Comparison of ENCODE assay signal across 10 cellular contexts in genomic region chr19:17475541-17476115, GRCh38. TPM values are rescaled to one million over a fixed set of nuclear protein-coding genes. Genes with fewer than 3 reads are reported as not detected.
A peak's percentile ranks its signal among the peaks of the same experiment; 100 is the strongest.
DNase-seq lines count a peak whose midpoint lies in the region; FAIRE-seq and TF ChIP-seq lines count a peak whose summit lies in the region.
"Had no signal": no experiment of that assay in that cellular context is flagged by ENCODE, and none has a peak within 500 bp of the region (broad histone marks: within the 10 kb centered on the region; RNA-seq: fewer than 3 reads in every experiment).

No MANE protein-coding gene starts in this region.

- no peaks in the 10 kb centered on the region for H3K9me3 Mint-ChIP-seq in astrocyte (ENCODE audit: unreplicated experiment)

- DNase-seq in HCEC 1CT, result peak; percentile 15
- peak; percentile 61 for DNase-seq in astrocyte (ENCODE audit: low read depth)
- peak; percentile 66 for DNase-seq in right atrium auricular region (ENCODE audit: low spot score)
- DNase-seq in spleen, result no peak
- no peak for DNase-seq in AML-193 (lab: John Stamatoyannopoulos, UW)
- DNase-seq in NCI-H1694 (lab: John Stamatoyannopoulos, UW), result no peak
- no peak for DNase-seq in trophoblast cell
- no peak for DNase-seq in D721Med (ENCODE audit: insufficient read length, low spot score)
- DNase-seq: effector memory CD4-positive, alpha-beta T cell had no signal

- H2BK5ac ChIP-seq in trophoblast cell (ENCODE audit: low read depth, low read length, poor library complexity), result no peak overlapping the region

- no peaks in the 10 kb centered on the region for H3K79me1 ChIP-seq in trophoblast cell (ENCODE audit: low read length)

- TF ChIP-seq CTCF in astrocyte (IDR thresholded peaks at IDR 0.05; ENCODE audit: insufficient read depth, low read depth, low read length), result no peak
- TF ChIP-seq CTCF in right atrium auricular region (IDR thresholded peaks at IDR 0.05), result no peak
- no peak for TF ChIP-seq CTCF in spleen (IDR thresholded peaks at IDR 0.05 in 8 of 11, conservative IDR thresholded peaks at IDR 0.05 in 3 of 11)
- no peak for TF ChIP-seq CTCF in D721Med (IDR thresholded peaks at IDR 0.05; ENCODE audit: insufficient read depth, missing control alignments)

- H3K27me3 Mint-ChIP-seq in astrocyte (ENCODE audit: low read depth, unreplicated experiment), result no peaks in the 10 kb centered on the region

- H3K9me3 ChIP-seq in astrocyte (ENCODE audit: insufficient read depth, low read depth, low read length) (no peaks in the 10 kb centered on the region), right atrium auricular region (no peaks in the 10 kb centered on the region), spleen (no peaks in the 10 kb centered on the region), trophoblast cell (ENCODE audit: insufficient read depth, low read depth, low read length) (no peaks in the 10 kb centered on the region)

- peak overlapping the region; percentile 48 for H3K9ac ChIP-seq in astrocyte (ENCODE audit: low read length)
- no peak overlapping the region for H3K9ac ChIP-seq in trophoblast cell (ENCODE audit: low read length)

- H3K4me3 Mint-ChIP-seq in astrocyte (ENCODE audit: unreplicated experiment), result no peak overlapping the region

- H2AFZ ChIP-seq in astrocyte (ENCODE audit: low read depth, low read length), result peak overlapping the region; percentile 61
- no peak overlapping the region for H2AFZ ChIP-seq in trophoblast cell (ENCODE audit: insufficient read depth, low read length, poor library complexity)

- H3K36me3 ChIP-seq in astrocyte (ENCODE audit: insufficient read depth, low read length) (no peaks in the 10 kb centered on the region), right atrium auricular region (peaks cover 2% of the 10 kb centered on the region), spleen (no peaks in the 10 kb centered on the region), trophoblast cell (ENCODE audit: control insufficient read depth in 1 of 2, insufficient read depth in 2 of 2, low read length in 2 of 2) (no peaks in the 10 kb centered on the region)

- no peak overlapping the region for H4K12ac ChIP-seq in trophoblast cell (ENCODE audit: low read depth, low read length)

- no peak overlapping the region for H2BK12ac ChIP-seq in trophoblast cell (ENCODE audit: low read length)

- no peak for TF ChIP-seq POLR2A in spleen (IDR thresholded peaks at IDR 0.05)

- H3K27me3 ChIP-seq in astrocyte (ENCODE audit: insufficient read depth, low read length), result no peaks in the 10 kb centered on the region
- no peaks in the 10 kb centered on the region for H3K27me3 ChIP-seq in right atrium auricular region
- H3K27me3 ChIP-seq in spleen (replicated peaks in 1 of 7), result no peaks in the 10 kb centered on the region
- H3K27me3 ChIP-seq in trophoblast cell (ENCODE audit: insufficient read depth, low read length), result peaks cover 6% of the 10 kb centered on the region

- peak; percentile 73 for FAIRE-seq in astrocyte (lab: Jason Lieb, UNC)
- no peak for FAIRE-seq in D721Med (lab: Jason Lieb, UNC)
- FAIRE-seq: TTC549 had no signal

- H3K27ac Mint-ChIP-seq in astrocyte (ENCODE audit: unreplicated experiment), result no peak overlapping the region

- H3K14ac ChIP-seq in trophoblast cell (ENCODE audit: low read length), result no peak overlapping the region

- peaks cover 26% of the 10 kb centered on the region for H3K79me2 ChIP-seq in astrocyte (ENCODE audit: insufficient read depth, low read length)
- no peaks in the 10 kb centered on the region for H3K79me2 ChIP-seq in trophoblast cell (ENCODE audit: control insufficient read depth, insufficient read depth, low read length, poor library complexity)

- no peak overlapping the region for H3K4me3 ChIP-seq in astrocyte (ENCODE audit: insufficient read depth, low read depth, low read length)
- no peak overlapping the region for H3K4me3 ChIP-seq in right atrium auricular region
- H3K4me3 ChIP-seq in spleen, result no peak overlapping the region
- no peak overlapping the region for H3K4me3 ChIP-seq in trophoblast cell (ENCODE audit: low read depth, low read length)

- peaks cover 22% of the 10 kb centered on the region for H3K4me1 Mint-ChIP-seq in astrocyte (ENCODE audit: low read depth, unreplicated experiment)

- H4K8ac ChIP-seq in trophoblast cell (ENCODE audit: low read depth, low read length), result no peak overlapping the region

- peaks cover 10% of the 10 kb centered on the region for H3K36me3 Mint-ChIP-seq in astrocyte (ENCODE audit: low read depth, unreplicated experiment)

- no peak overlapping the region for H2BK120ac ChIP-seq in trophoblast cell (ENCODE audit: insufficient read depth, low read length, poor library complexity)

- 42 to 65% (median 43%) methylated on average over 10 of the region's 10 CpGs for WGBS in spleen, 5 donors
- WGBS in trophoblast cell (ENCODE audit: extremely low coverage, insufficient coverage, insufficient read length), result no CpG with 5 or more reads among the region's 10 CpGs

- H3K4me1 ChIP-seq in astrocyte (ENCODE audit: insufficient read depth, low read length) (peaks cover 35% of the 10 kb centered on the region), right atrium auricular region (peaks cover 0 to 29% of the 10 kb centered on the region in 2 donors), spleen (peaks cover 7 to 62% (median 28%) of the 10 kb centered on the region in 6 donors), trophoblast cell (ENCODE audit: control insufficient read depth in 1 of 2, insufficient read depth in 2 of 2, low read length in 2 of 2) (peaks cover 0 to under 1% of the 10 kb centered on the region in 2 experiments)

- H4K20me1 ChIP-seq in astrocyte (ENCODE audit: insufficient read depth, low read length), result peaks cover 10% of the 10 kb centered on the region

- peak overlapping the region; percentile 14 for H3K27ac ChIP-seq in astrocyte (ENCODE audit: low read depth, low read length)
- peak overlapping the region; percentile 78 for H3K27ac ChIP-seq in right atrium auricular region
- H3K27ac ChIP-seq in spleen, result peak overlapping the region in 7 of 8 donors; percentile 19 to 78 (median 59)
- H3K27ac ChIP-seq in trophoblast cell (ENCODE audit: low read depth, low read length), result no peak overlapping the region

- no peak overlapping the region for H3K18ac ChIP-seq in trophoblast cell (ENCODE audit: low read length)

- H4K91ac ChIP-seq in trophoblast cell (ENCODE audit: low read depth, low read length), result no peak overlapping the region

- intact Hi-C loops in spleen (cut with DNase I; ENCODE audit: low total_unique reads), result no loop called here

- H3K23ac ChIP-seq in trophoblast cell (ENCODE audit: low read length), result no peak overlapping the region

- H3K4me2 ChIP-seq in astrocyte (ENCODE audit: low read length) (peak overlapping the region; percentile 68), trophoblast cell (ENCODE audit: low read length) (no peak overlapping the region)

- no peak overlapping the region for H3K4ac ChIP-seq in trophoblast cell (ENCODE audit: low read depth, low read length)

- no peak overlapping the region for H2AK5ac ChIP-seq in trophoblast cell (ENCODE audit: low read length)

RNA-seq across cellular contexts. Expression of gene SLC27A1, which starts 5.3 kb away (rescaled TPM):
- 9.5 and 10.5 TPM in 2 replicates for total RNA-seq in astrocyte
- 10 to 100 TPM; 31.2 to 65.6 TPM for total RNA-seq in right atrium auricular region
- total RNA-seq in spleen, result 10 to 100 TPM; 11.3 to 23.3 (median 18.6) TPM
- polyA plus RNA-seq in spleen, result 10 to 100 TPM in 1 of 3 donors, 1 to 10 TPM in 2; 4.8 to 14.7 (median 9.3) TPM
- 4.7 and 5.0 TPM in 2 replicates for polyA plus RNA-seq in trophoblast cell (2013)

RNA-seq across cellular contexts. Expression of gene NXNL1, which starts 14.9 kb away (rescaled TPM):
- total RNA-seq in astrocyte (not detected in 2 replicates), right atrium auricular region (not detected), spleen (not detected)
- polyA plus RNA-seq in spleen, result not detected
- polyA plus RNA-seq in trophoblast cell (2013), result not detected in 2 replicates

RNA-seq across cellular contexts. Expression of gene TMEM221, which starts 27.2 kb away (rescaled TPM):
- 0.19 and 0.23 TPM in 2 replicates for total RNA-seq in astrocyte
- total RNA-seq in right atrium auricular region, result under 1 TPM; 0.30 to 0.51 TPM
- not detected for total RNA-seq in spleen
- polyA plus RNA-seq in spleen, result under 1 TPM in 2 of 3 donors, not detected in 1; 0.03 to 0.20 TPM
- 0.07 TPM in 2 replicates for polyA plus RNA-seq in trophoblast cell (2013)

RNA-seq across cellular contexts. Expression of gene PGLS, which starts 35.8 kb away (rescaled TPM):
- total RNA-seq in astrocyte (102 and 109 TPM in 2 replicates), right atrium auricular region (10 to 100 TPM; 20.4 to 35.9 TPM), spleen (100 to 1,000 TPM in 2 of 7 donors, 10 to 100 TPM in 5; 70.6 to 111 (median 83.7) TPM)
- polyA plus RNA-seq in spleen, result 100 to 1,000 TPM in 2 of 3 donors, 10 to 100 TPM in 1; 94.8 to 118 (median 109) TPM
- 107 and 108 TPM in 2 replicates for polyA plus RNA-seq in trophoblast cell (2013)

RNA-seq across cellular contexts. Expression of gene MVB12A, which starts 55.8 kb away (rescaled TPM):
- total RNA-seq in astrocyte (41.0 and 50.1 TPM in 2 replicates), right atrium auricular region (10 to 100 TPM; 24.8 to 39.0 TPM), spleen (10 to 100 TPM; 31.7 to 45.2 (median 37.8) TPM)
- polyA plus RNA-seq in spleen, result 10 to 100 TPM; 42.0 to 62.0 (median 42.1) TPM
- polyA plus RNA-seq in trophoblast cell (2013), result 44.4 and 46.3 TPM in 2 replicates

Comparison
In these comparisons a context has a peak if more than half of its experiments do, and no peak if none do; other contexts are left out.
1. DNase-seq: peak in HCEC 1CT (single experiment), astrocyte (single experiment) and right atrium auricular region (single experiment); none in spleen (single experiment), AML-193 (0 of 2), NCI-H1694 (single experiment), trophoblast cell (0 of 2) and D721Med (single experiment).